Comparison of ENCODE assay signal across 1 cellular context in genomic region chr1:53111073-53111556, GRCh38.
TF ChIP-seq lines count a peak whose summit lies in the region.

No MANE protein-coding gene starts in this region.

TF ChIP-seq in HCT116, 20 proteins besides CTCF, POLR2A, EP300 and RAD21:
- no peak for TF ChIP-seq REST (IDR thresholded peaks at IDR 0.05; ENCODE audit: low read depth)
- no peak for TF ChIP-seq FOSL1 (IDR thresholded peaks at IDR 0.05; ENCODE audit: low read depth)
- no peak for TF ChIP-seq EZH2 (IDR thresholded peaks at IDR 0.05)
- no peak for TF ChIP-seq MAX (IDR thresholded peaks at IDR 0.05)
- no peak for TF ChIP-seq YY1 (IDR thresholded peaks at IDR 0.05; ENCODE audit: extremely low read depth, insufficient replicate concordance, low read depth, low read length)
- TF ChIP-seq EGR1 (IDR thresholded peaks at IDR 0.05; ENCODE audit: low read depth): no peak
- TF ChIP-seq JUND (IDR thresholded peaks at IDR 0.05): no peak
- TF ChIP-seq ZFX (IDR thresholded peaks at IDR 0.05): no peak
- TF ChIP-seq ZBTB33 (IDR thresholded peaks at IDR 0.05; ENCODE audit: extremely low read depth, insufficient replicate concordance, low read length): no peak
- TF ChIP-seq ATF3 (IDR thresholded peaks at IDR 0.05): no peak
- no peak for TF ChIP-seq ELF1 (IDR thresholded peaks at IDR 0.05; ENCODE audit: borderline replicate concordance, low read depth)
